Comparison of ENCODE assay signal across 1 cellular context in genomic region chr18:80250740-80251364, GRCh38.
TF ChIP-seq lines count a peak whose summit lies in the region.

No MANE protein-coding gene starts in this region.

TF ChIP-seq in HEK293, 187 proteins besides CTCF, POLR2A, EP300 and RAD21 (continued from another document):
- peak; percentile 61 for TF ChIP-seq PRDM10 (tag by site-specific recombination; IDR thresholded peaks at IDR 0.05)
- TF ChIP-seq ZXDB (tag by site-specific recombination; IDR thresholded peaks at IDR 0.05), result no peak
- no peak for TF ChIP-seq ZNF837 (tag by site-specific recombination; IDR thresholded peaks at IDR 0.05)
- no peak for TF ChIP-seq ZBTB20 (tag by site-specific recombination; IDR thresholded peaks at IDR 0.05)
- no peak for TF ChIP-seq ZNF660 (tag by site-specific recombination; IDR thresholded peaks at IDR 0.05)
- no peak for TF ChIP-seq ZNF76 (tag by site-specific recombination; IDR thresholded peaks at IDR 0.05; ENCODE audit: borderline replicate concordance, low read depth)
- TF ChIP-seq ZNF202 (tag by site-specific recombination; IDR thresholded peaks at IDR 0.05; ENCODE audit: borderline replicate concordance), result no peak
- TF ChIP-seq ZNF335 (tag by site-specific recombination; conservative IDR thresholded peaks at IDR 0.05), result 0 out of 2 replicates have a peak, but pooled peaks have one; percentile 23
- TF ChIP-seq ZNF350 (tag by site-specific recombination; IDR thresholded peaks at IDR 0.05), result peak; percentile 100
- no peak for TF ChIP-seq PRDM4 (tag by site-specific recombination; IDR thresholded peaks at IDR 0.05)
- no peak for TF ChIP-seq HOXD13 (CRISPR knock-in tag; IDR thresholded peaks at IDR 0.05; ENCODE audit: borderline replicate concordance)
- TF ChIP-seq ZNF704 (tag by site-specific recombination; IDR thresholded peaks at IDR 0.05), result no peak
TF ChIP-seq in HEK293: peak in this region for 3.
